ENCODE assay signal across 8 cellular contexts in genomic region chr7:103149808-103150180, GRCh38. TPM values are rescaled to one million over a fixed set of nuclear protein-coding genes. Genes with fewer than 3 reads are reported as not detected.
A peak's percentile ranks its signal among the peaks of the same experiment; 100 is the strongest.
DNase-seq lines count a peak whose midpoint lies in the region; ATAC-seq, FAIRE-seq and TF ChIP-seq lines count a peak whose summit lies in the region.

No MANE protein-coding gene starts in this region.

- peaks cover 33 to 39% (median 37%) of the 10 kb centered on the region in 3 donors for H3K4me1 Mint-ChIP-seq in naive B cell

- H3K27me3 Mint-ChIP-seq in naive B cell: no peaks in the 10 kb centered on the region

- peak; percentile 21 for ATAC-seq in GM18907 (IDR thresholded peaks at IDR 0.05; ENCODE audit: unreplicated experiment)
- ATAC-seq in HG03378 (IDR thresholded peaks at IDR 0.05; ENCODE audit: unreplicated experiment): peak; percentile 17
- peak; percentile 6 to 10 for ATAC-seq in naive B cell (ENCODE audit: low read depth in 2 of 2)
- ATAC-seq in HG03280 (IDR thresholded peaks at IDR 0.05; ENCODE audit: unreplicated experiment): no peak

- POLR2A ChIA-PET in GM10248 (lab: Yijun Ruan, JAX): no interaction called here

- TF ChIP-seq CTCF in bronchial epithelial cell (IDR thresholded peaks at IDR 0.05; ENCODE audit: insufficient read depth, low read length, severe bottlenecking) (no peak), GM10248 (IDR thresholded peaks at IDR 0.05; ENCODE audit: control extremely low read depth, extremely low read depth, low read depth, missing control alignments) (no peak)

- H3K4me3 ChIP-seq in bronchial epithelial cell (ENCODE audit: low read depth, low read length): peak overlapping the region; percentile 69

- no peak for FAIRE-seq in bronchial epithelial cell (lab: Jason Lieb, UNC)

- peaks cover 0 to 2% (median 0%) of the 10 kb centered on the region in 7 donors for H3K9me3 Mint-ChIP-seq in naive B cell

- H3K27ac Mint-ChIP-seq in naive B cell: peak overlapping the region; percentile 72 to 98 (median 93)

- H3K36me3 Mint-ChIP-seq in naive B cell: peaks cover 0 to 8% of the 10 kb centered on the region in 2 donors

- CTCF ChIA-PET in GM10248 (lab: Yijun Ruan, JAX): no interaction called here

- H3K4me3 Mint-ChIP-seq in naive B cell: peak overlapping the region; percentile 92 to 99 (median 98)

- no peaks in the 10 kb centered on the region for H3K36me3 ChIP-seq in bronchial epithelial cell (ENCODE audit: control insufficient read depth, insufficient read depth, low read length)

- no peaks in the 10 kb centered on the region for H3K27me3 ChIP-seq in bronchial epithelial cell (ENCODE audit: control insufficient read depth, insufficient read depth, low read length)

- peak; percentile 38 for DNase-seq in bronchial epithelial cell (ENCODE audit: low read depth)
- DNase-seq in naive B cell: no peak
- no peak for DNase-seq in stimulated activated CD4-positive, alpha-beta T cell treated with anti-CD3 and anti-CD28 coated beads, Interleukin-2, amount 100 ng/mL, for 24 hours
- no peak for DNase-seq in GM10248 (ENCODE audit: extremely low spot score)
- DNase-seq in cortex of kidney (lab: John Stamatoyannopoulos, UW): no peak

RNA-seq across cellular contexts. Expression of gene NAPEPLD, which starts 0.9 kb away (rescaled TPM):
- 1.4 and 2.6 TPM in 2 replicates for total RNA-seq in bronchial epithelial cell
- 1 to 10 TPM; 6.0 to 9.6 (median 6.6) TPM for polyA plus RNA-seq in naive B cell (ENCODE audit: low read depth in 6 of 6)
